ENCODE assay signal across 1 cellular context in the genomic region with DNA sequence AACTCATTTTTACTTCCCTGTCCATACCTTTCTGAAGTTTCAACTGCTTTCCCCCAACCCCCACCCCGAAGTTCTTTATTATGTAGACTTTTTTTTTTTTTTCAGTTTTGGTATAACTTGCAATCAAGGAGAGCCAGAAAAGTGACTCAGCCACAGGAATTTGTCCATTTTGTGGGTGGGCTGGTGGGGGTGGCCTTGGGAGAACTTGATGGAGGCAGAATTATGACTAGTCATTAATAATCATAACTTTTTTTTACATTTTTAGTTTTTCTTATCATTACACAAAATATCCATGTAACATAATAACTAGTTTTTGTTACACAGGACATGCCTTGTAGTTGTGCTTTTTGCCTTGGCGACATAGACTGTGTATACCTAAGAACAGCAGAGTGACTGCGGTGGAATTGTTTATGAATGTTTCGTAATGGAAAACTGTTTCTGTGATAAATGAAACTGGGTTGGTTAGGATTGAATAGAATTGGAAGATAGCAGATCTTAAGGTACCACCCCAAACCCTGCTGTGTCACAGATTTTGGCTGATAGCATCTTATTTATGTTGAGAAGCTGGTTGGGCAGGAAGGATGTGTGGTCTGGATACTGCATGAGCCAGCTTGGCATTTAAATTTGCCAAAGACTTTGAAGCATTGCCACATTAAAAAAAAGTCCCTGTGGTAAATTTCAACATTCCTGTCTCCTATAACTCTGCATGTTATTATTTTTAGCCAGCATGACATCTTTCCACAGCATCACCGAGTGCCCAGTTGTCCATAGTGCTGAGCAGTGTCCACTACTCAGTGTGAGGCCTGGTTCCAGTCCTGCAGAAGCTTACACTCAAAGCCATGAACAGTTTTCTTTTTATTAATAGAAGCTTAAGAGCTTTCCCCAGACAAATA.
TF ChIP-seq lines count a peak whose summit lies in the region.

No MANE protein-coding gene starts in this region.

TF ChIP-seq in HepG2, 621 proteins besides CTCF, POLR2A, EP300 and RAD21 (continued from another document):
- TF ChIP-seq, protein P1, sequence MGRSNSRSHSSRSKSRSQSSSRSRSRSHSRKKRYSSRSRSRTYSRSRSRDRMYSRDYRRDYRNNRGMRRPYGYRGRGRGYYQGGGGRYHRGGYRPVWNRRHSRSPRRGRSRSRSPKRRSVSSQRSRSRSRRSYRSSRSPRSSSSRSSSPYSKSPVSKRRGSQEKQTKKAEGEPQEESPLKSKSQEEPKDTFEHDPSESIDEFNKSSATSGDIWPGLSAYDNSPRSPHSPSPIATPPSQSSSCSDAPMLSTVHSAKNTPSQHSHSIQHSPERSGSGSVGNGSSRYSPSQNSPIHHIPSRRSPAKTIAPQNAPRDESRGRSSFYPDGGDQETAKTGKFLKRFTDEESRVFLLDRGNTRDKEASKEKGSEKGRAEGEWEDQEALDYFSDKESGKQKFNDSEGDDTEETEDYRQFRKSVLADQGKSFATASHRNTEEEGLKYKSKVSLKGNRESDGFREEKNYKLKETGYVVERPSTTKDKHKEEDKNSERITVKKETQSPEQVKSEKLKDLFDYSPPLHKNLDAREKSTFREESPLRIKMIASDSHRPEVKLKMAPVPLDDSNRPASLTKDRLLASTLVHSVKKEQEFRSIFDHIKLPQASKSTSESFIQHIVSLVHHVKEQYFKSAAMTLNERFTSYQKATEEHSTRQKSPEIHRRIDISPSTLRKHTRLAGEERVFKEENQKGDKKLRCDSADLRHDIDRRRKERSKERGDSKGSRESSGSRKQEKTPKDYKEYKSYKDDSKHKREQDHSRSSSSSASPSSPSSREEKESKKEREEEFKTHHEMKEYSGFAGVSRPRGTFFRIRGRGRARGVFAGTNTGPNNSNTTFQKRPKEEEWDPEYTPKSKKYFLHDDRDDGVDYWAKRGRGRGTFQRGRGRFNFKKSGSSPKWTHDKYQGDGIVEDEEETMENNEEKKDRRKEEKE (IDR thresholded peaks at IDR 0.05), result no peak
- TF ChIP-seq ZBTB42 (CRISPR knock-in tag; IDR thresholded peaks at IDR 0.05), result no peak
- TF ChIP-seq, protein P2, sequence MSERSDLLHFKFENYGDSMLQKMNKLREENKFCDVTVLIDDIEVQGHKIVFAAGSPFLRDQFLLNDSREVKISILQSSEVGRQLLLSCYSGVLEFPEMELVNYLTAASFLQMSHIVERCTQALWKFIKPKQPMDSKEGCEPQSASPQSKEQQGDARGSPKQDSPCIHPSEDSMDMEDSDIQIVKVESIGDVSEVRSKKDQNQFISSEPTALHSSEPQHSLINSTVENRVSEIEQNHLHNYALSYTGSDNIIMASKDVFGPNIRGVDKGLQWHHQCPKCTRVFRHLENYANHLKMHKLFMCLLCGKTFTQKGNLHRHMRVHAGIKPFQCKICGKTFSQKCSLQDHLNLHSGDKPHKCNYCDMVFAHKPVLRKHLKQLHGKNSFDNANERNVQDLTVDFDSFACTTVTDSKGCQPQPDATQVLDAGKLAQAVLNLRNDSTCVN (CRISPR knock-in tag; IDR thresholded peaks at IDR 0.05; ENCODE audit: borderline replicate concordance), result no peak
- TF ChIP-seq, protein P3, sequence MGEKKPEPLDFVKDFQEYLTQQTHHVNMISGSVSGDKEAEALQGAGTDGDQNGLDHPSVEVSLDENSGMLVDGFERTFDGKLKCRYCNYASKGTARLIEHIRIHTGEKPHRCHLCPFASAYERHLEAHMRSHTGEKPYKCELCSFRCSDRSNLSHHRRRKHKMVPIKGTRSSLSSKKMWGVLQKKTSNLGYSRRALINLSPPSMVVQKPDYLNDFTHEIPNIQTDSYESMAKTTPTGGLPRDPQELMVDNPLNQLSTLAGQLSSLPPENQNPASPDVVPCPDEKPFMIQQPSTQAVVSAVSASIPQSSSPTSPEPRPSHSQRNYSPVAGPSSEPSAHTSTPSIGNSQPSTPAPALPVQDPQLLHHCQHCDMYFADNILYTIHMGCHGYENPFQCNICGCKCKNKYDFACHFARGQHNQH (CRISPR knock-in tag; IDR thresholded peaks at IDR 0.05), result no peak
- TF ChIP-seq ZNF138 (CRISPR knock-in tag; IDR thresholded peaks at IDR 0.05; ENCODE audit: low read depth), result no peak
- TF ChIP-seq ZNF354B (CRISPR knock-in tag; IDR thresholded peaks at IDR 0.05), result no peak
- no peak for TF ChIP-seq ZNF839 (CRISPR knock-in tag; IDR thresholded peaks at IDR 0.05; ENCODE audit: borderline replicate concordance)
- no peak for TF ChIP-seq SMAD1 (CRISPR knock-in tag; IDR thresholded peaks at IDR 0.05; ENCODE audit: borderline replicate concordance, low read depth)
- no peak for TF ChIP-seq PHF8 (CRISPR knock-in tag; IDR thresholded peaks at IDR 0.05)
- TF ChIP-seq, protein P4, sequence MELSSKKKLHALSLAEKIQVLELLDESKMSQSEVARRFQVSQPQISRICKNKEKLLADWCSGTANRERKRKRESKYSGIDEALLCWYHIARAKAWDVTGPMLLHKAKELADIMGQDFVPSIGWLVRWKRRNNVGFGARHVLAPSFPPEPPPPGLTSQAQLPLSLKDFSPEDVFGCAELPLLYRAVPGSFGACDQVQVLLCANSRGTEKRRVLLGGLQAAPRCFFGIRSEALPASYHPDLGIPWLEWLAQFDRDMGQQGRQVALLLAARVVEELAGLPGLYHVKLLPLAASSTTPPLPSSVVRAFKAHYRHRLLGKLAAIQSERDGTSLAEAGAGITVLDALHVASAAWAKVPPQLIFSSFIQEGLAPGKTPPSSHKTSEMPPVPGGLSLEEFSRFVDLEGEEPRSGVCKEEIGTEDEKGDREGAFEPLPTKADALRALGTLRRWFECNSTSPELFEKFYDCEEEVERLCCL (CRISPR knock-in tag; IDR thresholded peaks at IDR 0.05; ENCODE audit: borderline replicate concordance), result no peak
- TF ChIP-seq, protein P5, sequence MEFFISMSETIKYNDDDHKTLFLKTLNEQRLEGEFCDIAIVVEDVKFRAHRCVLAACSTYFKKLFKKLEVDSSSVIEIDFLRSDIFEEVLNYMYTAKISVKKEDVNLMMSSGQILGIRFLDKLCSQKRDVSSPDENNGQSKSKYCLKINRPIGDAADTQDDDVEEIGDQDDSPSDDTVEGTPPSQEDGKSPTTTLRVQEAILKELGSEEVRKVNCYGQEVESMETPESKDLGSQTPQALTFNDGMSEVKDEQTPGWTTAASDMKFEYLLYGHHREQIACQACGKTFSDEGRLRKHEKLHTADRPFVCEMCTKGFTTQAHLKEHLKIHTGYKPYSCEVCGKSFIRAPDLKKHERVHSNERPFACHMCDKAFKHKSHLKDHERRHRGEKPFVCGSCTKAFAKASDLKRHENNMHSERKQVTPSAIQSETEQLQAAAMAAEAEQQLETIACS (CRISPR knock-in tag; IDR thresholded peaks at IDR 0.05), result no peak
- no peak for TF ChIP-seq FOXO1 (CRISPR knock-in tag; IDR thresholded peaks at IDR 0.05)
- no peak for TF ChIP-seq NFE2L2 (IDR thresholded peaks at IDR 0.05; ENCODE audit: low read length)
